9 cellular contexts compared by ENCODE assay signal in the genomic region with DNA sequence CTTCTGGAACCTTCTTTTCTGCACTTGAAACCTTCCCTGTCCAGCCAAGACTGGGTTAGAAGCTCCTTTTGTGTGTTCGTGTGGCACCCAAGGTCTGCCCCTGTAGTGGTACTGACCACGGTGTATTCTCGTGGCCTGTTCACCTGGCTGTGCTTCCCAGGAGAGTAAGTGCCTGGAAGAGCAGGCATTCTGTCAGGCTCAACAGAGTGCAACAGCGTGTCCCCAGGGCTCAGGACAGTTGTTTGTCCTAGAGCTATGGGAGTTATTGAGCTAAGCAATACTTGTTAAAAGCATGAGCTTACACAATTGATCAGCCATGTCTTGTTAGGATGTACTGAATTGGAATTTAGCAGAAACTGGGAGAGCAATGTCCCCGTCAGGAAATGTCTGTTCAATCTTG. TPM values are rescaled to one million over a fixed set of nuclear protein-coding genes. Genes with fewer than 3 reads are reported as not detected.
A peak's percentile ranks its signal among the peaks of the same experiment; 100 is the strongest.
DNase-seq lines count a peak whose midpoint lies in the region; ATAC-seq and TF ChIP-seq lines count a peak whose summit lies in the region.
"Had no signal": no experiment of that assay in that cellular context is flagged by ENCODE, and none has a peak within 500 bp of the region (broad histone marks: within the 10 kb centered on the region; RNA-seq: fewer than 3 reads in every experiment).

No MANE protein-coding gene starts in this region.

- no peaks in the 10 kb centered on the region for H3K9me3 Mint-ChIP-seq in stimulated activated naive CD8-positive, alpha-beta T cell treated with anti-CD3 and anti-CD28 coated beads, Interleukin-15, amount 100 ng/mL, for 72 hours
- no peaks in the 10 kb centered on the region for H3K9me3 Mint-ChIP-seq in brain

- H3K4me3 ChIP-seq in mucosa of rectum (ENCODE audit: low read length in 2 of 2), result no peak overlapping the region

- H3K36me3 Mint-ChIP-seq in brain, result no peaks in the 10 kb centered on the region

- H3K27me3 Mint-ChIP-seq in stimulated activated naive CD8-positive, alpha-beta T cell treated with anti-CD3 and anti-CD28 coated beads, Interleukin-15, amount 100 ng/mL, for 72 hours, result no peaks in the 10 kb centered on the region
- H3K27me3 Mint-ChIP-seq in brain, result peaks cover 4% of the 10 kb centered on the region

- H3K27ac Mint-ChIP-seq in stimulated activated naive CD8-positive, alpha-beta T cell treated with anti-CD3 and anti-CD28 coated beads, Interleukin-15, amount 100 ng/mL, for 72 hours, result no peak overlapping the region
- H3K27ac Mint-ChIP-seq in brain, result peak overlapping the region in 4 of 5 experiments; percentile 32 to 86 (median 64)

- H3K9me3 ChIP-seq in mucosa of rectum (ENCODE audit: control insufficient read depth in 2 of 2, low read length in 2 of 2), result no peaks in the 10 kb centered on the region

- no peak overlapping the region for H3K9ac ChIP-seq in mucosa of rectum (ENCODE audit: low read depth in 1 of 2, low read length in 2 of 2)

- no peaks in the 10 kb centered on the region for H3K27me3 ChIP-seq in mucosa of rectum (ENCODE audit: control insufficient read depth in 2 of 2, insufficient read depth in 2 of 2, low read length in 2 of 2)

- no peak for ATAC-seq in stimulated activated naive CD8-positive, alpha-beta T cell treated with anti-CD3 and anti-CD28 coated beads, Interleukin-15, amount 100 ng/mL, for 72 hours
- ATAC-seq in stimulated activated naive CD8-positive, alpha-beta T cell treated with anti-CD3 and anti-CD28 coated beads, Interleukin-15, Interleukin-2, amounts not matched to agents 100 U/mL and 50 U/mL, for 24 hours, result no peak
- ATAC-seq in GM19397 (IDR thresholded peaks at IDR 0.05; ENCODE audit: unreplicated experiment) (no peak), GM19395 (IDR thresholded peaks at IDR 0.05; ENCODE audit: unreplicated experiment) (no peak)

- DNase-seq in stimulated activated naive CD8-positive, alpha-beta T cell treated with anti-CD3 and anti-CD28 coated beads, Interleukin-15, amount 100 ng/mL, for 72 hours, result no peak
- no peak for DNase-seq in stimulated activated naive CD8-positive, alpha-beta T cell treated with anti-CD3 and anti-CD28 coated beads, Interleukin-15, Interleukin-2, amounts not matched to agents 100 U/mL and 50 U/mL, for 24 hours
- DNase-seq in HPDE6-E6E7 (ENCODE audit: extremely low spot score), result no peak
- DNase-seq in activated CD4-positive, alpha-beta T cell treated with anti-CD3 and anti-CD28 coated beads for 48 hours, result no peak
- DNase-seq: COR-L47 had no signal

- no peaks in the 10 kb centered on the region for H3K36me3 ChIP-seq in mucosa of rectum (ENCODE audit: control insufficient read depth in 2 of 2, insufficient read depth in 2 of 2, low read length in 2 of 2)

- peak overlapping the region; percentile 24 to 37 for H3K4me3 Mint-ChIP-seq in stimulated activated naive CD8-positive, alpha-beta T cell treated with anti-CD3 and anti-CD28 coated beads, Interleukin-15, amount 100 ng/mL, for 72 hours
- H3K4me3 Mint-ChIP-seq in brain, result peak overlapping the region; percentile 39 to 84 (median 80)

- peaks cover 29 to 45% of the 10 kb centered on the region in 2 donors for H3K4me1 ChIP-seq in mucosa of rectum (ENCODE audit: control insufficient read depth in 2 of 2, insufficient read depth in 2 of 2, low read length in 2 of 2)

- H3K27ac ChIP-seq in mucosa of rectum (ENCODE audit: low read depth in 2 of 2, low read length in 2 of 2), result peak overlapping the region; percentile 29 to 100

- TF ChIP-seq CTCF in brain (conservative IDR thresholded peaks at IDR 0.05), result no peak

- peaks cover 52% of the 10 kb centered on the region for H3K4me1 Mint-ChIP-seq in stimulated activated naive CD8-positive, alpha-beta T cell treated with anti-CD3 and anti-CD28 coated beads, Interleukin-15, amount 100 ng/mL, for 72 hours
- peaks cover 50% of the 10 kb centered on the region for H3K4me1 Mint-ChIP-seq in brain

RNA-seq across cellular contexts. Expression of a gene that starts 12.9 kb away (rescaled TPM):
- 36.1 TPM for polyA plus RNA-seq in brain (ENCODE audit: insufficient read depth, low read depth, low replicate concordance)

Comparison
In these comparisons a context has a peak if more than half of its experiments do, and no peak if none do; other contexts are left out.
1. H3K27ac Mint-ChIP-seq: peak in brain (4 of 5); none in stimulated activated naive CD8-positive, alpha-beta T cell treated with anti-CD3 and anti-CD28 coated beads, Interleukin-15, amount 100 ng/mL, for 72 hours (0 of 2).